Comparison of ENCODE assay signal across 1 cellular context in the genomic region with DNA sequence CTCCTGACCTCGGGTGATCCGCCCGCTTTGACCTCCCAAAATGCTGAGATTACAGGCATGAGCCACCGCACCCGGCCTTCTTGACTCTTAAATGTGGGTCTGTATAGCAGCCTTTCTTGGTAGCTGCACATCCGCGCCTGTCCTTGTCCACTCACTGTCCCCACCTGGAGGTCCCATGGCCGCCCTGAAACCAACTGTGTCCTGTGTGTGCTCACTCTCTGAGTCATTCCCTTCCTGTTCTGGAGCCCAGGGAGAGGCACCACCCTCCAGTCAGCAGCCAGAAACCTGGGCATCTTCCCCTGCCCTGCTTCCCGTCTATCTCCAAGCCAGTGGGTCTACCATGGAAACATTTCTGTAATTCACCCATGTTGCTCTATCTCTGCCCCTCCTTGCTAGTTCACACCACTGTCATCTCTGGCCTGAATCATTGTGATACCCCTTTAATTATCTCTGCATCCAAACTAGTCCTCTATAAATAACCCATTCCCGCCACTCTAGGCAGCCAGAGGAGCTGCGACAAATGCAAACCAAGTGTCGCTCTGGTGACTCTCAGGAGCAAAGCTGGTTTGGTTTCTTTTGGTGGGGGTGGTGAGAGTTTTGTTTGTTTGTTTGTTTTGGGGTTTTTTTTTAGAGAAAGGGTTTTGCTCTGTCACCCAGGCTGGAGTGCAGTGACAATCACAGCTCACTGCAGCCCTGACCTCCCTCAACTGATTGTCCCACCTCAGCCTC.
TF ChIP-seq lines count a peak whose summit lies in the region.

No MANE protein-coding gene starts in this region.

TF ChIP-seq in HepG2, 621 proteins besides CTCF, POLR2A, EP300 and RAD21 (continued from another document):
- TF ChIP-seq MIER2 (CRISPR knock-in tag; IDR thresholded peaks at IDR 0.05): no peak
- TF ChIP-seq TSC22D2 (CRISPR knock-in tag; IDR thresholded peaks at IDR 0.05; ENCODE audit: borderline replicate concordance): no peak
- no peak for TF ChIP-seq LCORL (IDR thresholded peaks at IDR 0.05)
- peak; percentile 8; the same call in 1 of the 2 replicates for TF ChIP-seq LCORL (CRISPR knock-in tag; IDR thresholded peaks at IDR 0.05)
- peak; percentile 20; the same call in 1 of the 2 replicates for TF ChIP-seq SMC3 (IDR thresholded peaks at IDR 0.05; ENCODE audit: low read length)
- no peak for TF ChIP-seq ZMYM4 (CRISPR knock-in tag; IDR thresholded peaks at IDR 0.05)
- 0 out of 2 replicates have a peak, but pooled peaks have one; percentile 14 for TF ChIP-seq ZMAT3 (CRISPR knock-in tag; conservative IDR thresholded peaks at IDR 0.05)
- no peak for TF ChIP-seq ZNF180 (CRISPR knock-in tag; IDR thresholded peaks at IDR 0.05; ENCODE audit: borderline replicate concordance, low read depth)
- TF ChIP-seq, protein P1, sequence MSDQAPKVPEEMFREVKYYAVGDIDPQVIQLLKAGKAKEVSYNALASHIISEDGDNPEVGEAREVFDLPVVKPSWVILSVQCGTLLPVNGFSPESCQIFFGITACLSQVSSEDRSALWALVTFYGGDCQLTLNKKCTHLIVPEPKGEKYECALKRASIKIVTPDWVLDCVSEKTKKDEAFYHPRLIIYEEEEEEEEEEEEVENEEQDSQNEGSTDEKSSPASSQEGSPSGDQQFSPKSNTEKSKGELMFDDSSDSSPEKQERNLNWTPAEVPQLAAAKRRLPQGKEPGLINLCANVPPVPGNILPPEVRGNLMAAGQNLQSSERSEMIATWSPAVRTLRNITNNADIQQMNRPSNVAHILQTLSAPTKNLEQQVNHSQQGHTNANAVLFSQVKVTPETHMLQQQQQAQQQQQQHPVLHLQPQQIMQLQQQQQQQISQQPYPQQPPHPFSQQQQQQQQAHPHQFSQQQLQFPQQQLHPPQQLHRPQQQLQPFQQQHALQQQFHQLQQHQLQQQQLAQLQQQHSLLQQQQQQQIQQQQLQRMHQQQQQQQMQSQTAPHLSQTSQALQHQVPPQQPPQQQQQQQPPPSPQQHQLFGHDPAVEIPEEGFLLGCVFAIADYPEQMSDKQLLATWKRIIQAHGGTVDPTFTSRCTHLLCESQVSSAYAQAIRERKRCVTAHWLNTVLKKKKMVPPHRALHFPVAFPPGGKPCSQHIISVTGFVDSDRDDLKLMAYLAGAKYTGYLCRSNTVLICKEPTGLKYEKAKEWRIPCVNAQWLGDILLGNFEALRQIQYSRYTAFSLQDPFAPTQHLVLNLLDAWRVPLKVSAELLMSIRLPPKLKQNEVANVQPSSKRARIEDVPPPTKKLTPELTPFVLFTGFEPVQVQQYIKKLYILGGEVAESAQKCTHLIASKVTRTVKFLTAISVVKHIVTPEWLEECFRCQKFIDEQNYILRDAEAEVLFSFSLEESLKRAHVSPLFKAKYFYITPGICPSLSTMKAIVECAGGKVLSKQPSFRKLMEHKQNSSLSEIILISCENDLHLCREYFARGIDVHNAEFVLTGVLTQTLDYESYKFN (CRISPR knock-in tag; conservative IDR thresholded peaks at IDR 0.05): 0 out of 2 replicates have a peak, but pooled peaks have one; percentile 19
- 0 out of 2 replicates have a peak, but pooled peaks have one; percentile 6 for TF ChIP-seq MXD3 (CRISPR knock-in tag; IDR thresholded peaks at IDR 0.05)
- TF ChIP-seq NFIC (IDR thresholded peaks at IDR 0.05; ENCODE audit: low read length): no peak
- no peak for TF ChIP-seq ISL2 (CRISPR knock-in tag; IDR thresholded peaks at IDR 0.05)
- TF ChIP-seq SIX4 (CRISPR knock-in tag; IDR thresholded peaks at IDR 0.05): no peak
- peak; percentile 10 for TF ChIP-seq ZMYM2 (CRISPR knock-in tag; IDR thresholded peaks at IDR 0.05)
- TF ChIP-seq ZNF569 (CRISPR knock-in tag; IDR thresholded peaks at IDR 0.05; ENCODE audit: borderline replicate concordance): peak; percentile 61; the same call in 1 of the 2 replicates
- TF ChIP-seq TAF1 (CRISPR knock-in tag; IDR thresholded peaks at IDR 0.05): no peak
- TF ChIP-seq, protein P2, sequence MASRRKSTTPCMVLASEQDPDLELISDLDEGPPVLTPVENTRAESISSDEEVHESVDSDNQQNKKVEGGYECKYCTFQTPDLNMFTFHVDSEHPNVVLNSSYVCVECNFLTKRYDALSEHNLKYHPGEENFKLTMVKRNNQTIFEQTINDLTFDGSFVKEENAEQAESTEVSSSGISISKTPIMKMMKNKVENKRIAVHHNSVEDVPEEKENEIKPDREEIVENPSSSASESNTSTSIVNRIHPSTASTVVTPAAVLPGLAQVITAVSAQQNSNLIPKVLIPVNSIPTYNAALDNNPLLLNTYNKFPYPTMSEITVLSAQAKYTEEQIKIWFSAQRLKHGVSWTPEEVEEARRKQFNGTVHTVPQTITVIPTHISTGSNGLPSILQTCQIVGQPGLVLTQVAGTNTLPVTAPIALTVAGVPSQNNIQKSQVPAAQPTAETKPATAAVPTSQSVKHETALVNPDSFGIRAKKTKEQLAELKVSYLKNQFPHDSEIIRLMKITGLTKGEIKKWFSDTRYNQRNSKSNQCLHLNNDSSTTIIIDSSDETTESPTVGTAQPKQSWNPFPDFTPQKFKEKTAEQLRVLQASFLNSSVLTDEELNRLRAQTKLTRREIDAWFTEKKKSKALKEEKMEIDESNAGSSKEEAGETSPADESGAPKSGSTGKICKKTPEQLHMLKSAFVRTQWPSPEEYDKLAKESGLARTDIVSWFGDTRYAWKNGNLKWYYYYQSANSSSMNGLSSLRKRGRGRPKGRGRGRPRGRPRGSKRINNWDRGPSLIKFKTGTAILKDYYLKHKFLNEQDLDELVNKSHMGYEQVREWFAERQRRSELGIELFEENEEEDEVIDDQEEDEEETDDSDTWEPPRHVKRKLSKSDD (CRISPR knock-in tag; IDR thresholded peaks at IDR 0.05; ENCODE audit: low read depth): 0 out of 2 replicates have a peak, but pooled peaks have one; percentile 63
- TF ChIP-seq ZNF768 (CRISPR knock-in tag; IDR thresholded peaks at IDR 0.05): peak; percentile 30; the same call in 1 of the 2 replicates
- TF ChIP-seq ATF7 (IDR thresholded peaks at IDR 0.05): no peak
- peak; percentile 28; the same call in 1 of the 2 replicates for TF ChIP-seq ATF7 (CRISPR knock-in tag; IDR thresholded peaks at IDR 0.05)
- no peak for TF ChIP-seq ZNF577 (CRISPR knock-in tag; IDR thresholded peaks at IDR 0.05; ENCODE audit: borderline replicate concordance, low read depth)
- TF ChIP-seq ZNF160 (CRISPR knock-in tag; IDR thresholded peaks at IDR 0.05): no peak
- no peak for TF ChIP-seq ZSCAN29 (CRISPR knock-in tag; conservative IDR thresholded peaks at IDR 0.05)
- TF ChIP-seq, protein P3, sequence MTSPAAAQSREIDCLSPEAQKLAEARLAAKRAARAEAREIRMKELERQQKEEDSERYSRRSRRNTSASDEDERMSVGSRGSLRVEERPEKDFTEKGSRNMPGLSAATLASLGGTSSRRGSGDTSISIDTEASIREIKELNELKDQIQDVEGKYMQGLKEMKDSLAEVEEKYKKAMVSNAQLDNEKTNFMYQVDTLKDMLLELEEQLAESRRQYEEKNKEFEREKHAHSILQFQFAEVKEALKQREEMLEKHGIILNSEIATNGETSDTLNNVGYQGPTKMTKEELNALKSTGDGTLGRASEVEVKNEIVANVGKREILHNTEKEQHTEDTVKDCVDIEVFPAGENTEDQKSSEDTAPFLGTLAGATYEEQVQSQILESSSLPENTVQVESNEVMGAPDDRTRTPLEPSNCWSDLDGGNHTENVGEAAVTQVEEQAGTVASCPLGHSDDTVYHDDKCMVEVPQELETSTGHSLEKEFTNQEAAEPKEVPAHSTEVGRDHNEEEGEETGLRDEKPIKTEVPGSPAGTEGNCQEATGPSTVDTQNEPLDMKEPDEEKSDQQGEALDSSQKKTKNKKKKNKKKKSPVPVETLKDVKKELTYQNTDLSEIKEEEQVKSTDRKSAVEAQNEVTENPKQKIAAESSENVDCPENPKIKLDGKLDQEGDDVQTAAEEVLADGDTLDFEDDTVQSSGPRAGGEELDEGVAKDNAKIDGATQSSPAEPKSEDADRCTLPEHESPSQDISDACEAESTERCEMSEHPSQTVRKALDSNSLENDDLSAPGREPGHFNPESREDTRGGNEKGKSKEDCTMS (CRISPR knock-in tag; conservative IDR thresholded peaks at IDR 0.05): no peak
- TF ChIP-seq ZNF441 (CRISPR knock-in tag; IDR thresholded peaks at IDR 0.05; ENCODE audit: borderline replicate concordance): no peak
